Comparison of ENCODE assay signal across 12 cellular contexts in the genomic region with DNA sequence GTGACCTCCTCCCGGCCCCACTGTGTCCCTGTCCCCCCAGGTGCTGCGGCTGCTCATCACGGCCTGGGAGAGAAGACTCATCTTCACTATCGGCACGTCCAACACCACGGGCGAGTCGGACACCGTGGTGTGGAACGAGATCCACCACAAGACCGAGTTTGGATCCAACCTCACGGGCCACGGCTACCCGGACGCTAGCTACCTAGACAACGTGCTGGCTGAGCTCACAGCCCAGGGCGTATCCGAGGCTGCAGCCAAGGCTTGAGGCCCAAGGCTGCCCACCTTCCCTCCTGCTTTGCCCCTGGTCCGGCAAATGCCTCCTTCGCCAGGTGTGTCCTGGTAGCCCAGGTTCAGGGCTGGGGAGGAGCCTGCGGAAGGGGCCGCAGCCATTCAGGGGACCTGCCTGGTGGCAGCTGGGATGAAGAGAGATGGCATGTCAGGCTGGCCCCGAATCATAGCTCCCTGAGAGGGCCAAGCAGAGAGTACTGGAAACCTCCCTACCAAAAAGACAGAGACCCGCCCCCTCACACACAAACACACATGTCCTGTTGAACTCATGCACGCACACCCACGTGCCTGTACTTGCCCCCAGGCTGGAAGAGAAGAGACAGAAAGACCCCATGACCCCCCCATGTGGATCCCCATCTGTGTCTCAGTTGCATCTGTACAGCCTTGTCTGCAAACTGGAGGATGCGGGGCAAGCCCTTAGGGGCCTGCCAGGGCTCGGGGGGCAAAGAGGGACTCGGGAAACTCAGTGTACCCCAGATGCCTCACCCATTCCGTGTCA. TPM values are rescaled to one million over a fixed set of nuclear protein-coding genes. Genes with fewer than 3 reads are reported as not detected.
DNase-seq lines count a peak whose midpoint lies in the region; ATAC-seq and TF ChIP-seq lines count a peak whose summit lies in the region.
"Had no signal": no experiment of that assay in that cellular context is flagged by ENCODE, and none has a peak within 500 bp of the region (broad histone marks: within the 10 kb centered on the region; RNA-seq: fewer than 3 reads in every experiment).

No MANE protein-coding gene starts in this region.

- H3K27me3 Mint-ChIP-seq in Calu3 (ENCODE audit: unreplicated experiment): peaks cover 6% of the 10 kb centered on the region
- H3K27me3 Mint-ChIP-seq in T-helper 17 cell: no peaks in the 10 kb centered on the region
- no peaks in the 10 kb centered on the region for H3K27me3 Mint-ChIP-seq in naive B cell

- intact Hi-C loops in Calu3 (cut with micrococcal nuclease; ENCODE audit: unreplicated experiment): loop anchor here (5.0 kb wide), 1 partner anchor 105 kb away; no protein-coding TSS in a partner anchor

- no peak for TF ChIP-seq CTCF in Calu3 (IDR thresholded peaks at IDR 0.05; ENCODE audit: unreplicated experiment)

- H3K9me3 Mint-ChIP-seq in Calu3 (ENCODE audit: low read depth, unreplicated experiment) (no peaks in the 10 kb centered on the region), naive B cell (no peaks in the 10 kb centered on the region)
- H3K9me3 Mint-ChIP-seq: CD14-positive monocyte had no signal

- no peak for ATAC-seq in T-helper 17 cell
- no peak for ATAC-seq in naive B cell (ENCODE audit: low read depth in 2 of 2)
- ATAC-seq in HG03139 (IDR thresholded peaks at IDR 0.05; ENCODE audit: unreplicated experiment): no peak

- H3K27ac Mint-ChIP-seq in Calu3 (ENCODE audit: unreplicated experiment) (no peak overlapping the region), T-helper 17 cell (peak overlapping the region; percentile 85), naive B cell (peak overlapping the region in 4 of 6 donors; percentile 29 to 71 (median 48))

- peaks cover 54% of the 10 kb centered on the region for H3K36me3 Mint-ChIP-seq in Calu3 (ENCODE audit: insufficient read depth, unreplicated experiment)
- no peaks in the 10 kb centered on the region for H3K36me3 Mint-ChIP-seq in T-helper 17 cell (ENCODE audit: low read depth)
- H3K36me3 Mint-ChIP-seq in naive B cell: no peaks in the 10 kb centered on the region
- H3K36me3 Mint-ChIP-seq: CD14-positive monocyte had no signal

- no peak for DNase-seq in Calu3
- peak; percentile 20 for DNase-seq in NCI-H1694 (lab: John Stamatoyannopoulos, UW)
- no peak for DNase-seq in T-helper 17 cell
- DNase-seq in naive B cell: no peak
- no peak for DNase-seq in NOMO-1 treated with DMSO at 0.1 percent for 48 hours (lab: John Stamatoyannopoulos, UW; ENCODE audit: unreplicated experiment)
- no peak for DNase-seq in stimulated activated CD4-positive, alpha-beta T cell treated with anti-CD3 and anti-CD28 coated beads, Interleukin-2, amount 100 ng/mL, for 48 hours
- no peak for DNase-seq in SIG-M5 (lab: John Stamatoyannopoulos, UW)
- DNase-seq: NCI-H774 had no signal

- CTCF ChIA-PET in Calu3 (lab: Charles Lee): interaction anchor here (0.7 to 1.9 kb wide), 2 partner anchors 56 to 108 kb away, joined by 3 to 4 read pairs; no protein-coding TSS in a partner anchor

- H3K4me3 Mint-ChIP-seq in Calu3 (ENCODE audit: low read depth, unreplicated experiment) (no peak overlapping the region), T-helper 17 cell (no peak overlapping the region), naive B cell (no peak overlapping the region)
- H3K4me3 Mint-ChIP-seq: CD14-positive monocyte had no signal

- BruUV-seq in Calu3 (replicated peaks; lab: Mats Ljungman, UMichigan): TSS peak; percentile 1

- peaks cover 23% of the 10 kb centered on the region for H3K4me1 Mint-ChIP-seq in Calu3 (ENCODE audit: low read depth, unreplicated experiment)
- H3K4me1 Mint-ChIP-seq in T-helper 17 cell: peaks cover 24% of the 10 kb centered on the region
- peaks cover 33 to 49% (median 41%) of the 10 kb centered on the region in 3 donors for H3K4me1 Mint-ChIP-seq in naive B cell

- H3K9me3 ChIP-seq in T-helper 17 cell (ENCODE audit: control insufficient read depth, low read length, poor library complexity, severe bottlenecking): no peaks in the 10 kb centered on the region

RNA-seq across cellular contexts. Expression of a gene that starts 38.7 kb away (rescaled TPM):
- total RNA-seq in Calu3 (2022) (59.7 and 85.9 TPM in 2 replicates), T-helper 17 cell (under 1 TPM; 0.15 to 0.89 TPM)
- under 1 TPM in 4 of 6 donors, not detected in 2; 0.17 to 0.48 (median 0.41) TPM for polyA plus RNA-seq in naive B cell (ENCODE audit: low read depth in 6 of 6)
- total RNA-seq: HT1080, RPMI7951 had no signal
- polyA plus RNA-seq: CD14-positive monocyte had no signal

RNA-seq across cellular contexts. Expression of a gene that starts 40.3 kb away (rescaled TPM):
- total RNA-seq in Calu3 (2022): 0.17 TPM in 1 of 2 replicates, not detected in the other
- 10 to 100 TPM; 20.7 to 27.7 TPM for total RNA-seq in T-helper 17 cell
- polyA plus RNA-seq in naive B cell (ENCODE audit: low read depth in 6 of 6): 10 to 100 TPM in 3 of 6 donors, 1 to 10 TPM in 3; 1.9 to 16.8 (median 9.8) TPM
- total RNA-seq: RPMI7951 had no signal

RNA-seq across cellular contexts. Expression of a gene that starts 52.7 kb away (rescaled TPM):
- 2.3 and 3.2 TPM in 2 replicates for total RNA-seq in Calu3 (2022)
- total RNA-seq in T-helper 17 cell: not detected
- 1 to 10 TPM in 1 of 6 donors, not detected in 5; 1.2 TPM for polyA plus RNA-seq in naive B cell (ENCODE audit: low read depth in 6 of 6)
- total RNA-seq: HT1080, RPMI7951 had no signal

Comparison
In these comparisons a context has a peak if more than half of its experiments do, and no peak if none do; other contexts are left out.
1. RNA of a gene that starts 38.7 kb away (total RNA-seq): 59.7 to 85.9 TPM in Calu3; 0.15 to 0.89 TPM in T-helper 17 cell; every median in the first group is over 10 times any median in the second.
2. RNA of a gene that starts 40.3 kb away (total RNA-seq): 20.7 to 27.7 TPM in T-helper 17 cell; 0.17 TPM in Calu3; every median in the first group is over 10 times any median in the second.